ENCODE assay signal across 14 cellular contexts in the genomic region with DNA sequence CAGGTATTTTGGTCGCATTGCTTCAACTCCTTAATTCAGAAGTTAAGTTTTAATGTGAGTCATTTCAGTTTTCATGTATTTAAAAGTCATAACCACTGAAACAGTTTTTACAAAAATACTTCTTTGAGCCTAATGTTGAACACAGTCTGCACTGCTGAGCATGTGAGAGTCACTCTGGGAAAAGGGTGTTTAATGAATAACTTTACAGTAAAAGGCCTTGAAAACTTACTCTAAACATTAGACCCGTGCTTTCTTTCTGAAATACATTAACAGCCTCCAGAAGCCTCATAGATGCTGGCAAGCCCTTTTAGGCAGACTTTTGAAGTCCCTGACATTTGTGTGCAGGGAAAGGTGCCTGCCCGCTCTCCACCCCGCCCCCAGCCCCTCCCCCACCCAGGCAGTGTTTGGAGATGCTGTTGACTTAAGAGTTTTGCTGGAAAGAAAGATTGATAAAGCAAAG.
DNase-seq lines count a peak whose midpoint lies in the region; ATAC-seq, FAIRE-seq and TF ChIP-seq lines count a peak whose summit lies in the region.
"Had no signal": no experiment of that assay in that cellular context is flagged by ENCODE, and none has a peak within 500 bp of the region (broad histone marks: within the 10 kb centered on the region; RNA-seq: fewer than 3 reads in every experiment).

No MANE protein-coding gene starts in this region.

- H3K4me1 Mint-ChIP-seq in activated naive CD8-positive, alpha-beta T cell treated with anti-CD3 and anti-CD28 coated beads for 36 hours = no peaks in the 10 kb centered on the region
- H3K4me1 Mint-ChIP-seq: stimulated activated effector memory CD8-positive, alpha-beta T cell treated with anti-CD3 and anti-CD28 coated beads, Interleukin-12 subunit alpha, Interleukin-12 subunit beta, amount 100 ng/mL, for 72 hours had no signal

- ATAC-seq in GM19043 (IDR thresholded peaks at IDR 0.05; ENCODE audit: low read depth, unreplicated experiment) (peak; percentile 81), HG02763 (IDR thresholded peaks at IDR 0.05; ENCODE audit: unreplicated experiment) (peak; percentile 82), pancreas (peak; percentile 45 to 77 (median 72))
- ATAC-seq: stimulated activated effector memory CD8-positive, alpha-beta T cell treated with anti-CD3 and anti-CD28 coated beads, Interleukin-12 subunit alpha, Interleukin-12 subunit beta, amount 100 ng/mL, for 72 hours had no signal

- no peaks in the 10 kb centered on the region for H3K9me3 Mint-ChIP-seq in activated naive CD8-positive, alpha-beta T cell treated with anti-CD3 and anti-CD28 coated beads for 36 hours
- H3K9me3 Mint-ChIP-seq: stimulated activated effector memory CD8-positive, alpha-beta T cell treated with anti-CD3 and anti-CD28 coated beads, Interleukin-12 subunit alpha, Interleukin-12 subunit beta, amount 100 ng/mL, for 72 hours had no signal

- peak; percentile 25 for DNase-seq in HK-2 (ENCODE audit: unreplicated experiment)
- DNase-seq in pancreas = peak in 2 of 6 donors; percentile 4 to 19
- no peak for DNase-seq in NAMALWA (ENCODE audit: low spot score)
- DNase-seq in activated naive CD8-positive, alpha-beta T cell treated with anti-CD3 and anti-CD28 coated beads for 36 hours = no peak
- DNase-seq in head of caudate nucleus = no peak
- no peak for DNase-seq in uterus
- DNase-seq: activated gamma-delta T cell treated with Interleukin-2 at 50 U/mL for 16 hours, NCI-H187, Peyer's patch had no signal

- H3K27ac ChIP-seq in pancreas (peak overlapping the region in 2 of 4 donors; percentile 47 to 73), uterus (peak overlapping the region in 1 of 2 donors; percentile 22)
- H3K27ac ChIP-seq: coronary artery, Peyer's patch had no signal

- TF ChIP-seq POLR2A in uterus (IDR thresholded peaks at IDR 0.05) = no peak

- 8 to 11% methylated on average over 4 of the region's 4 CpGs for WGBS in pancreas, 2 donors

- no peaks in the 10 kb centered on the region for H3K36me3 Mint-ChIP-seq in activated naive CD8-positive, alpha-beta T cell treated with anti-CD3 and anti-CD28 coated beads for 36 hours
- H3K36me3 Mint-ChIP-seq: stimulated activated effector memory CD8-positive, alpha-beta T cell treated with anti-CD3 and anti-CD28 coated beads, Interleukin-12 subunit alpha, Interleukin-12 subunit beta, amount 100 ng/mL, for 72 hours had no signal

- H3K4me3 ChIP-seq in pancreas (no peak overlapping the region), uterus (no peak overlapping the region)
- H3K4me3 ChIP-seq: coronary artery, Peyer's patch had no signal

- TF ChIP-seq CTCF in pancreas (IDR thresholded peaks at IDR 0.05) = no peak
- TF ChIP-seq CTCF in uterus (IDR thresholded peaks at IDR 0.05) = no peak

- H3K27ac Mint-ChIP-seq in activated naive CD8-positive, alpha-beta T cell treated with anti-CD3 and anti-CD28 coated beads for 36 hours = no peak overlapping the region
- H3K27ac Mint-ChIP-seq: stimulated activated effector memory CD8-positive, alpha-beta T cell treated with anti-CD3 and anti-CD28 coated beads, Interleukin-12 subunit alpha, Interleukin-12 subunit beta, amount 100 ng/mL, for 72 hours had no signal

- FAIRE-seq in pancreas (lab: Jason Lieb, UNC) = no peak
- FAIRE-seq: GM18507 had no signal

- H3K27me3 ChIP-seq in pancreas = no peaks in the 10 kb centered on the region
- H3K27me3 ChIP-seq in uterus = no peaks in the 10 kb centered on the region
- H3K27me3 ChIP-seq: Peyer's patch had no signal

- no peak overlapping the region for H3K4me3 Mint-ChIP-seq in activated naive CD8-positive, alpha-beta T cell treated with anti-CD3 and anti-CD28 coated beads for 36 hours
- H3K4me3 Mint-ChIP-seq: stimulated activated effector memory CD8-positive, alpha-beta T cell treated with anti-CD3 and anti-CD28 coated beads, Interleukin-12 subunit alpha, Interleukin-12 subunit beta, amount 100 ng/mL, for 72 hours had no signal

- H3K27me3 Mint-ChIP-seq in activated naive CD8-positive, alpha-beta T cell treated with anti-CD3 and anti-CD28 coated beads for 36 hours = peaks cover 15% of the 10 kb centered on the region

- no peaks in the 10 kb centered on the region for H3K36me3 ChIP-seq in pancreas
- no peaks in the 10 kb centered on the region for H3K36me3 ChIP-seq in uterus
- H3K36me3 ChIP-seq: Peyer's patch had no signal

- intact Hi-C loops in pancreas (cut with DNase I) (no loop called here), head of caudate nucleus (cut with DNase I) (no loop called here), uterus (cut with DNase I; ENCODE audit: low total_unique reads) (no loop called here)

- H3K9me3 ChIP-seq in pancreas (no peaks in the 10 kb centered on the region), uterus (no peaks in the 10 kb centered on the region)
- H3K9me3 ChIP-seq: Peyer's patch had no signal

- H3K4me1 ChIP-seq in pancreas (peaks cover 18 to 32% (median 31%) of the 10 kb centered on the region in 3 donors), uterus (peaks cover 0 to 4% of the 10 kb centered on the region in 2 donors)
- H3K4me1 ChIP-seq: Peyer's patch had no signal
